ENCODE assay signal across 1 cellular context in genomic region chr5:139341689-139342422, GRCh38.
A peak's percentile ranks its signal among the peaks of the same experiment; 100 is the strongest.
TF ChIP-seq lines count a peak whose summit lies in the region.

Gene PAIP2 (plus strand): TSS chr5:139341854. CDS start chr5:139363785, 21,931 bp downstream.

TF ChIP-seq in K562, 482 proteins besides CTCF, POLR2A, EP300 and RAD21 (continued from another document and continues in another):
- TF ChIP-seq NKRF (IDR thresholded peaks at IDR 0.05; ENCODE audit: borderline replicate concordance): no peak; the same call in 1 of the 2 replicates
- TF ChIP-seq ZFX (CRISPR knock-in tag; IDR thresholded peaks at IDR 0.05): peak; percentile 94
- no peak for TF ChIP-seq PCBP2 (IDR thresholded peaks at IDR 0.05; ENCODE audit: low read depth, low read length, poor library complexity, severe bottlenecking)
- TF ChIP-seq ZFP36 (IDR thresholded peaks at IDR 0.05; ENCODE audit: low read depth, low read length, partially characterized antibody): peak; percentile 7
- TF ChIP-seq RBM22 (IDR thresholded peaks at IDR 0.05; ENCODE audit: low read depth, low read length, poor library complexity, severe bottlenecking): peak; percentile 68
- peak; percentile 62; the same call in 1 of the 2 replicates for TF ChIP-seq MYNN (IDR thresholded peaks at IDR 0.05)
- TF ChIP-seq MYNN (CRISPR knock-in tag; IDR thresholded peaks at IDR 0.05): no peak
- TF ChIP-seq PPARD (CRISPR knock-in tag; IDR thresholded peaks at IDR 0.05): no peak
- no peak for TF ChIP-seq ZNF764 (CRISPR knock-in tag; IDR thresholded peaks at IDR 0.05; ENCODE audit: low read depth)
- peak in 1 of 2 experiments; percentile 70; a peak in 2 of 4 replicates for TF ChIP-seq SIN3A (IDR thresholded peaks at IDR 0.05; ENCODE audit: borderline replicate concordance in 2 of 2, control insufficient read depth in 1 of 2, low read depth in 2 of 2, low read length in 2 of 2)
- no peak for TF ChIP-seq RFX7 (CRISPR knock-in tag; IDR thresholded peaks at IDR 0.05)
- no peak for TF ChIP-seq ZNF311 (CRISPR knock-in tag; IDR thresholded peaks at IDR 0.05)
- TF ChIP-seq ZNF696 (CRISPR knock-in tag; conservative IDR thresholded peaks at IDR 0.05): no peak
- TF ChIP-seq MBD2 (IDR thresholded peaks at IDR 0.05; ENCODE audit: borderline replicate concordance, low read depth): peak; percentile 84
- no peak; a peak in 1 of 4 replicates for TF ChIP-seq NONO (IDR thresholded peaks at IDR 0.05; ENCODE audit: low read depth in 2 of 2, low read length in 1 of 2)
- TF ChIP-seq ZFPM2 (CRISPR knock-in tag; IDR thresholded peaks at IDR 0.05): 0 out of 2 replicates have a peak, but pooled peaks have one; percentile 81
- TF ChIP-seq ZNF140 (CRISPR knock-in tag; IDR thresholded peaks at IDR 0.05): no peak
- TF ChIP-seq USF2 (CRISPR knock-in tag; IDR thresholded peaks at IDR 0.05): peak; percentile 76
- TF ChIP-seq HNRNPK (IDR thresholded peaks at IDR 0.05; ENCODE audit: low read depth, low read length, poor library complexity, severe bottlenecking): no peak
- TF ChIP-seq HDAC3 (IDR thresholded peaks at IDR 0.05; ENCODE audit: borderline replicate concordance, partially characterized antibody): no peak
- peak; percentile 75 for TF ChIP-seq ZBTB12 (CRISPR knock-in tag; IDR thresholded peaks at IDR 0.05)
- no peak for TF ChIP-seq ZNF165 (CRISPR knock-in tag; IDR thresholded peaks at IDR 0.05; ENCODE audit: borderline replicate concordance)
- no peak for TF ChIP-seq ELK1 (CRISPR knock-in tag; IDR thresholded peaks at IDR 0.05)
- TF ChIP-seq TEAD1 (CRISPR knock-in tag; IDR thresholded peaks at IDR 0.05): peak; percentile 8 to 77; a peak in 1 of 4 replicates
- no peak for TF ChIP-seq NFXL1 (CRISPR knock-in tag; IDR thresholded peaks at IDR 0.05)
- TF ChIP-seq IFI16 (CRISPR knock-in tag; IDR thresholded peaks at IDR 0.05): no peak
- TF ChIP-seq SP2 (IDR thresholded peaks at IDR 0.05; ENCODE audit: extremely low read depth, low read depth, low read length, poor library complexity, severe bottlenecking): no peak
- no peak for TF ChIP-seq BRD9 (IDR thresholded peaks at IDR 0.05; ENCODE audit: low read depth, partially characterized antibody)
- peak; percentile 39 for TF ChIP-seq ESRRA (IDR thresholded peaks at IDR 0.05; ENCODE audit: borderline replicate concordance, low read depth)
- TF ChIP-seq RBBP5 (IDR thresholded peaks at IDR 0.05; ENCODE audit: borderline replicate concordance, insufficient read depth, low read length, poor library complexity, severe bottlenecking): peak; percentile 95
- TF ChIP-seq ZNF518B (CRISPR knock-in tag; IDR thresholded peaks at IDR 0.05): no peak
- TF ChIP-seq KAT7 (CRISPR knock-in tag; IDR thresholded peaks at IDR 0.05; ENCODE audit: borderline replicate concordance): no peak; the same call in 1 of the 2 replicates
- TF ChIP-seq ZNF511 (CRISPR knock-in tag; IDR thresholded peaks at IDR 0.05): peak; percentile 84; the same call in 1 of the 2 replicates
- TF ChIP-seq ZHX1 (conservative IDR thresholded peaks at IDR 0.05; ENCODE audit: low read length): no peak
- no peak for TF ChIP-seq ZC3H11A (IDR thresholded peaks at IDR 0.05; ENCODE audit: low read depth, low read length)
- TF ChIP-seq MCM2 (IDR thresholded peaks at IDR 0.05; ENCODE audit: low read depth): no peak
- no peak for TF ChIP-seq CLOCK (CRISPR knock-in tag; IDR thresholded peaks at IDR 0.05; ENCODE audit: borderline replicate concordance)
- TF ChIP-seq BCL6 (CRISPR knock-in tag; IDR thresholded peaks at IDR 0.05): no peak
- no peak for TF ChIP-seq TRIM28 (IDR thresholded peaks at IDR 0.05)
- TF ChIP-seq ZKSCAN1 (IDR thresholded peaks at IDR 0.05; ENCODE audit: low read depth, low read length): peak; percentile 26
- no peak for TF ChIP-seq ZNF583 (CRISPR knock-in tag; IDR thresholded peaks at IDR 0.05)
- no peak for TF ChIP-seq ESRRB (CRISPR knock-in tag; IDR thresholded peaks at IDR 0.05; ENCODE audit: borderline replicate concordance)
- peak; percentile 34 for TF ChIP-seq ASH1L (IDR thresholded peaks at IDR 0.05; ENCODE audit: borderline replicate concordance, low read depth, partially characterized antibody)
- no peak for TF ChIP-seq MED1 (CRISPR knock-in tag; IDR thresholded peaks at IDR 0.05; ENCODE audit: borderline replicate concordance)
